In the genomic region with DNA sequence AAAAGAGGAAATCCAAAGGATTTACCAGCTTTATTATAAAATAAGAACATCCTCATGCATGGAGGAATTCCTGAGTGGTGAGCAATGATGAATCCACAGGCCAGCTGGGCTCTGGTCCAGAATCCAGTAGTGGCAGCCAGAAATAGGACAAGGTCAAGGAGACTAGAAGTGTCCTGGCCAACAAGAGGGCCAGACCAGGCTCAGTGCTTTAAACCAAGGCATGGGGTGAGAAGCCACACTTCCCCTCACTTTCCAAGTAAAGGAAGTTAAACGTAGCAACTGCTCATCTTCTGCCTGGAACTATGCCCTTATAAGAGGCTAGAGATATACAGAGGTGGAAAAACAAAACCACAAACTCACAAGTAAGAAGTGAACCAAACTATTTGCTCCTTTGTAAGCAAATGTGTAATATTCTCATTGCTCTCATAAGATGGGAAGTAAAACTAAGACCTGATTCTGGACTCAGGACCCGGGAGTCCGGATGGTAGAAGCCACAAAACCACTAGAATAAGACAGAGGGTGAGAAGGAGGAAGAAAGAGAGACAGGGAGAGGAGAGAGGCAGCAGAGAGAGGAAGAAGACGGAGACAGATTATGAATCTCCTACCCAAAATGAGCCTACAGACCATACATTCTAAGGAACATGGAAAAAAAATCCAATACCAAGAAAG, we compare ENCODE assay signal across 8 cellular contexts.
DNase-seq lines count a peak whose midpoint lies in the region; ATAC-seq and TF ChIP-seq lines count a peak whose summit lies in the region.

No MANE protein-coding gene starts in this region.

- CTCF ChIA-PET in WTC11 (lab: Charles Lee) = no interaction called here

- H3K9me3 Mint-ChIP-seq in WTC11 = peaks cover 27% of the 10 kb centered on the region

- TF ChIP-seq CTCF in psoas muscle (IDR thresholded peaks at IDR 0.05) (no peak), WTC11 (IDR thresholded peaks at IDR 0.05) (no peak)

- intact Hi-C loops in psoas muscle (cut with DNase I) = no loop called here

- no peaks in the 10 kb centered on the region for H3K36me3 ChIP-seq in SJSA1
- no peaks in the 10 kb centered on the region for H3K36me3 ChIP-seq in psoas muscle (ENCODE audit: insufficient read depth in 1 of 2, low read depth in 1 of 2)
- no peaks in the 10 kb centered on the region for H3K36me3 ChIP-seq in effector memory CD4-positive, alpha-beta T cell (ENCODE audit: control insufficient read depth, insufficient read depth, low read length)

- no peaks in the 10 kb centered on the region for H3K27me3 ChIP-seq in SJSA1 (replicated peaks)
- no peaks in the 10 kb centered on the region for H3K27me3 ChIP-seq in psoas muscle (ENCODE audit: insufficient read depth in 3 of 3, low read length in 2 of 3)
- no peaks in the 10 kb centered on the region for H3K27me3 ChIP-seq in effector memory CD4-positive, alpha-beta T cell (replicated peaks; ENCODE audit: control insufficient read depth, insufficient read depth, low read length, poor library complexity, severe bottlenecking)

- 67 to 74% (median 70%) methylated on average over 4 of the region's 4 CpGs for WGBS in psoas muscle, 3 donors

- ATAC-seq in psoas muscle = peak; percentile 78 to 90 (median 84)
- ATAC-seq in WTC11 = no peak

- no peak overlapping the region for H3K4me3 ChIP-seq in SJSA1
- H3K4me3 ChIP-seq in psoas muscle = no peak overlapping the region
- no peak overlapping the region for H3K4me3 ChIP-seq in effector memory CD4-positive, alpha-beta T cell (ENCODE audit: insufficient read depth, low read depth, low read length, poor library complexity, severe bottlenecking)

- H3K27ac Mint-ChIP-seq in WTC11 = no peak overlapping the region

- H3K9me3 ChIP-seq in SJSA1 (replicated peaks) (peaks cover 3% of the 10 kb centered on the region), psoas muscle (peaks cover 14% of the 10 kb centered on the region)
- H3K9me3 ChIP-seq in effector memory CD4-positive, alpha-beta T cell (ENCODE audit: control insufficient read depth, low read length) = no peaks in the 10 kb centered on the region

- peaks cover 43% of the 10 kb centered on the region for H3K4me1 ChIP-seq in SJSA1 (replicated peaks)
- no peaks in the 10 kb centered on the region for H3K4me1 ChIP-seq in psoas muscle
- no peaks in the 10 kb centered on the region for H3K4me1 ChIP-seq in effector memory CD4-positive, alpha-beta T cell (ENCODE audit: control insufficient read depth, insufficient read depth, low read length, poor library complexity, severe bottlenecking)

- H3K27me3 Mint-ChIP-seq in WTC11 (ENCODE audit: low read depth) = no peaks in the 10 kb centered on the region

- POLR2A ChIA-PET in WTC11 (lab: Charles Lee) = no interaction called here

- peak overlapping the region; percentile 83 for H3K27ac ChIP-seq in SJSA1
- no peak overlapping the region for H3K27ac ChIP-seq in psoas muscle
- no peak overlapping the region for H3K27ac ChIP-seq in effector memory CD4-positive, alpha-beta T cell (ENCODE audit: insufficient read depth, low read length, poor library complexity, severe bottlenecking)

- peaks cover 61% of the 10 kb centered on the region for H3K36me3 Mint-ChIP-seq in WTC11

- DNase-seq in GM03348 (ENCODE audit: low spot score) = peak; percentile 67
- DNase-seq in SJSA1 (ENCODE audit: low read depth in 1 of 2, low spot score in 2 of 2) = peak; percentile 84 to 87
- DNase-seq in fibroblast of gingiva (ENCODE audit: low read depth) = peak; percentile 78
- peak; percentile 72 to 74 for DNase-seq in psoas muscle
- no peak for DNase-seq in WTC11 (ENCODE audit: low spot score)
- no peak for DNase-seq in iPS-NIHi7 (ENCODE audit: extremely low spot score)
- DNase-seq in NCI-H2107 (lab: John Stamatoyannopoulos, UW) = no peak
- DNase-seq in effector memory CD4-positive, alpha-beta T cell = no peak

- H3K4me3 Mint-ChIP-seq in WTC11 = no peak overlapping the region

- peaks cover 19% of the 10 kb centered on the region for H3K4me1 Mint-ChIP-seq in WTC11

TF ChIP-seq in WTC11, 78 proteins besides CTCF, POLR2A, EP300 and RAD21:
- TF ChIP-seq, protein P1, sequence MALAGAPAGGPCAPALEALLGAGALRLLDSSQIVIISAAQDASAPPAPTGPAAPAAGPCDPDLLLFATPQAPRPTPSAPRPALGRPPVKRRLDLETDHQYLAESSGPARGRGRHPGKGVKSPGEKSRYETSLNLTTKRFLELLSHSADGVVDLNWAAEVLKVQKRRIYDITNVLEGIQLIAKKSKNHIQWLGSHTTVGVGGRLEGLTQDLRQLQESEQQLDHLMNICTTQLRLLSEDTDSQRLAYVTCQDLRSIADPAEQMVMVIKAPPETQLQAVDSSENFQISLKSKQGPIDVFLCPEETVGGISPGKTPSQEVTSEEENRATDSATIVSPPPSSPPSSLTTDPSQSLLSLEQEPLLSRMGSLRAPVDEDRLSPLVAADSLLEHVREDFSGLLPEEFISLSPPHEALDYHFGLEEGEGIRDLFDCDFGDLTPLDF (CRISPR knock-in tag; IDR thresholded peaks at IDR 0.05) = no peak
- TF ChIP-seq GTF2I (CRISPR knock-in tag; conservative IDR thresholded peaks at IDR 0.05) (no peak), ZBTB21 (CRISPR knock-in tag; IDR thresholded peaks at IDR 0.05; ENCODE audit: borderline replicate concordance) (no peak), JAZF1 (CRISPR knock-in tag; IDR thresholded peaks at IDR 0.05) (no peak), ZNF423 (CRISPR knock-in tag; IDR thresholded peaks at IDR 0.05) (no peak), FOXK1 (CRISPR knock-in tag; IDR thresholded peaks at IDR 0.05) (no peak)
- TF ChIP-seq, protein P2, sequence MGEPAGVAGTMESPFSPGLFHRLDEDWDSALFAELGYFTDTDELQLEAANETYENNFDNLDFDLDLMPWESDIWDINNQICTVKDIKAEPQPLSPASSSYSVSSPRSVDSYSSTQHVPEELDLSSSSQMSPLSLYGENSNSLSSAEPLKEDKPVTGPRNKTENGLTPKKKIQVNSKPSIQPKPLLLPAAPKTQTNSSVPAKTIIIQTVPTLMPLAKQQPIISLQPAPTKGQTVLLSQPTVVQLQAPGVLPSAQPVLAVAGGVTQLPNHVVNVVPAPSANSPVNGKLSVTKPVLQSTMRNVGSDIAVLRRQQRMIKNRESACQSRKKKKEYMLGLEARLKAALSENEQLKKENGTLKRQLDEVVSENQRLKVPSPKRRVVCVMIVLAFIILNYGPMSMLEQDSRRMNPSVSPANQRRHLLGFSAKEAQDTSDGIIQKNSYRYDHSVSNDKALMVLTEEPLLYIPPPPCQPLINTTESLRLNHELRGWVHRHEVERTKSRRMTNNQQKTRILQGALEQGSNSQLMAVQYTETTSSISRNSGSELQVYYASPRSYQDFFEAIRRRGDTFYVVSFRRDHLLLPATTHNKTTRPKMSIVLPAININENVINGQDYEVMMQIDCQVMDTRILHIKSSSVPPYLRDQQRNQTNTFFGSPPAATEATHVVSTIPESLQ (CRISPR knock-in tag; IDR thresholded peaks at IDR 0.05) = no peak
- TF ChIP-seq, protein P3, sequence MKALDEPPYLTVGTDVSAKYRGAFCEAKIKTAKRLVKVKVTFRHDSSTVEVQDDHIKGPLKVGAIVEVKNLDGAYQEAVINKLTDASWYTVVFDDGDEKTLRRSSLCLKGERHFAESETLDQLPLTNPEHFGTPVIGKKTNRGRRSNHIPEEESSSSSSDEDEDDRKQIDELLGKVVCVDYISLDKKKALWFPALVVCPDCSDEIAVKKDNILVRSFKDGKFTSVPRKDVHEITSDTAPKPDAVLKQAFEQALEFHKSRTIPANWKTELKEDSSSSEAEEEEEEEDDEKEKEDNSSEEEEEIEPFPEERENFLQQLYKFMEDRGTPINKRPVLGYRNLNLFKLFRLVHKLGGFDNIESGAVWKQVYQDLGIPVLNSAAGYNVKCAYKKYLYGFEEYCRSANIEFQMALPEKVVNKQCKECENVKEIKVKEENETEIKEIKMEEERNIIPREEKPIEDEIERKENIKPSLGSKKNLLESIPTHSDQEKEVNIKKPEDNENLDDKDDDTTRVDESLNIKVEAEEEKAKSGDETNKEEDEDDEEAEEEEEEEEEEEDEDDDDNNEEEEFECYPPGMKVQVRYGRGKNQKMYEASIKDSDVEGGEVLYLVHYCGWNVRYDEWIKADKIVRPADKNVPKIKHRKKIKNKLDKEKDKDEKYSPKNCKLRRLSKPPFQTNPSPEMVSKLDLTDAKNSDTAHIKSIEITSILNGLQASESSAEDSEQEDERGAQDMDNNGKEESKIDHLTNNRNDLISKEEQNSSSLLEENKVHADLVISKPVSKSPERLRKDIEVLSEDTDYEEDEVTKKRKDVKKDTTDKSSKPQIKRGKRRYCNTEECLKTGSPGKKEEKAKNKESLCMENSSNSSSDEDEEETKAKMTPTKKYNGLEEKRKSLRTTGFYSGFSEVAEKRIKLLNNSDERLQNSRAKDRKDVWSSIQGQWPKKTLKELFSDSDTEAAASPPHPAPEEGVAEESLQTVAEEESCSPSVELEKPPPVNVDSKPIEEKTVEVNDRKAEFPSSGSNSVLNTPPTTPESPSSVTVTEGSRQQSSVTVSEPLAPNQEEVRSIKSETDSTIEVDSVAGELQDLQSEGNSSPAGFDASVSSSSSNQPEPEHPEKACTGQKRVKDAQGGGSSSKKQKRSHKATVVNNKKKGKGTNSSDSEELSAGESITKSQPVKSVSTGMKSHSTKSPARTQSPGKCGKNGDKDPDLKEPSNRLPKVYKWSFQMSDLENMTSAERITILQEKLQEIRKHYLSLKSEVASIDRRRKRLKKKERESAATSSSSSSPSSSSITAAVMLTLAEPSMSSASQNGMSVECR (CRISPR knock-in tag; IDR thresholded peaks at IDR 0.05; ENCODE audit: borderline replicate concordance) = no peak
- TF ChIP-seq, protein P4, sequence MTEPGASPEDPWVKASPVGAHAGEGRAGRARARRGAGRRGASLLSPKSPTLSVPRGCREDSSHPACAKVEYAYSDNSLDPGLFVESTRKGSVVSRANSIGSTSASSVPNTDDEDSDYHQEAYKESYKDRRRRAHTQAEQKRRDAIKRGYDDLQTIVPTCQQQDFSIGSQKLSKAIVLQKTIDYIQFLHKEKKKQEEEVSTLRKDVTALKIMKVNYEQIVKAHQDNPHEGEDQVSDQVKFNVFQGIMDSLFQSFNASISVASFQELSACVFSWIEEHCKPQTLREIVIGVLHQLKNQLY (CRISPR knock-in tag; IDR thresholded peaks at IDR 0.05) = no peak
- TF ChIP-seq, protein P5, sequence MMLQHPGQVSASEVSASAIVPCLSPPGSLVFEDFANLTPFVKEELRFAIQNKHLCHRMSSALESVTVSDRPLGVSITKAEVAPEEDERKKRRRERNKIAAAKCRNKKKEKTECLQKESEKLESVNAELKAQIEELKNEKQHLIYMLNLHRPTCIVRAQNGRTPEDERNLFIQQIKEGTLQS (CRISPR knock-in tag; conservative IDR thresholded peaks at IDR 0.05) = no peak
- TF ChIP-seq, protein P6, sequence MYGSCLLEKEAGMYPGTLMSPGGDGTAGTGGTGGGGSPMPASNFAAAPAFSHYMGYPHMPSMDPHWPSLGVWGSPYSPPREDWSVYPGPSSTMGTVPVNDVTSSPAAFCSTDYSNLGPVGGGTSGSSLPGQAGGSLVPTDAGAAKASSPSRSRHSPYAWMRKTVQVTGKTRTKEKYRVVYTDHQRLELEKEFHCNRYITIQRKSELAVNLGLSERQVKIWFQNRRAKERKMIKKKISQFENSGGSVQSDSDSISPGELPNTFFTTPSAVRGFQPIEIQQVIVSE (CRISPR knock-in tag; IDR thresholded peaks at IDR 0.05; ENCODE audit: borderline replicate concordance) = no peak

Comparison
In these comparisons a context has a peak if more than half of its experiments do, and no peak if none do; other contexts are left out.
1. DNase-seq: peak in GM03348 (single experiment), SJSA1 (2 of 2), fibroblast of gingiva (single experiment) and psoas muscle (2 of 2); none in WTC11 (single experiment), iPS-NIHi7 (single experiment), NCI-H2107 (single experiment) and effector memory CD4-positive, alpha-beta T cell (0 of 3).